Comparison of ENCODE assay signal across 10 cellular contexts in the genomic region with DNA sequence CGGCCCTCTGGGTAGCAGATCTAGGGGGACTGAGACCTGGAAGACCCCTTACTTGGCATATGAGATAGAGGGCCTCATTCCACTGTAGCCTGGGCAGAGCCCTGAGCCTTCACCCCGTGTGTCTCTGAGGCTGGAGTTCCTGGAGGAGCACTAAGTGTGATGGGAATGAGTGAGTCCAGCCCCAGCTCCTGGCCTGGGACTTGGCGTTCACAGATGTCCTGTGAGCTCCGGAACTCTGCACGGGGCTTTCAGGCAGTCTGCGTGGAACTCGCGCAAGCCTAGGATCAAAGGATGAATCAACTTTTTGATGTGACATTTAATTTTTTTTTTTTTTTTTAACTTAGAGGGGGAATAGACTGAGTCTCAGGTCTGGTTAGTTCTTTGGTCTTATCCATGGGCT. TPM values are rescaled to one million over a fixed set of nuclear protein-coding genes. Genes with fewer than 3 reads are reported as not detected.
DNase-seq lines count a peak whose midpoint lies in the region; ATAC-seq and TF ChIP-seq lines count a peak whose summit lies in the region.
"Had no signal": no experiment of that assay in that cellular context is flagged by ENCODE, and none has a peak within 500 bp of the region (broad histone marks: within the 10 kb centered on the region; RNA-seq: fewer than 3 reads in every experiment).

No MANE protein-coding gene starts in this region.

- H3K36me3 ChIP-seq in neural progenitor cell (no peaks in the 10 kb centered on the region), WERI-Rb-1 (no peaks in the 10 kb centered on the region)

- H3K4me1 ChIP-seq in neural progenitor cell, result peaks cover 17% of the 10 kb centered on the region

- DNase-seq in CD14-positive monocyte (ENCODE audit: low spot score) (no peak), neural progenitor cell (ENCODE audit: low spot score) (no peak), WERI-Rb-1 (no peak), NCI-H446 (lab: John Stamatoyannopoulos, UW) (no peak)
- peak; percentile 40 for DNase-seq in effector CD8-positive, alpha-beta T cell (lab: John Stamatoyannopoulos, UW)
- no peak for DNase-seq in stimulated activated naive B cell treated with anti-CD40 and anti-IgM and Interleukin-4, amounts not matched to agents 10 μg/mL and 1 μg/mL and 100 μg/mL, for 72 hours
- no peak for DNase-seq in NK-92 treated with Interleukin-12 subunit alpha and Interleukin-12 subunit beta, amount 100 ng/mL, for 24 hours (lab: John Stamatoyannopoulos, UW)
- DNase-seq: hippocampal formation, NCI-H526 treated with DMSO at 0.1 percent for 48 hours had no signal

- H3K27ac Mint-ChIP-seq in CD14-positive monocyte, result no peak overlapping the region
- peak overlapping the region in 1 of 3 donors; percentile 51 for H3K27ac Mint-ChIP-seq in IgD-negative memory B cell
- peak overlapping the region; percentile 57 for H3K27ac Mint-ChIP-seq in neural progenitor cell
- no peak overlapping the region for H3K27ac Mint-ChIP-seq in stimulated activated naive B cell treated with anti-CD40 and anti-IgM and Interleukin-4, amounts not matched to agents 10 μg/mL and 1 μg/mL and 100 μg/mL, for 72 hours

- H3K9me3 Mint-ChIP-seq in CD14-positive monocyte (peaks cover 0 to 7% (median 0%) of the 10 kb centered on the region in 7 donors), IgD-negative memory B cell (no peaks in the 10 kb centered on the region), neural progenitor cell (no peaks in the 10 kb centered on the region)
- H3K9me3 Mint-ChIP-seq in stimulated activated naive B cell treated with anti-CD40 and anti-IgM and Interleukin-4, amounts not matched to agents 10 μg/mL and 1 μg/mL and 100 μg/mL, for 72 hours, result no peaks in the 10 kb centered on the region

- peaks cover 12% of the 10 kb centered on the region for H3F3A ChIP-seq in neural progenitor cell (ENCODE audit: low read depth)

- H3K27ac ChIP-seq in neural progenitor cell (no peak overlapping the region), WERI-Rb-1 (no peak overlapping the region)

- H3K79me2 ChIP-seq in neural progenitor cell (ENCODE audit: low read depth), result no peaks in the 10 kb centered on the region

- H3K4me2 ChIP-seq in neural progenitor cell, result peak overlapping the region; percentile 84

- intact Hi-C loops in CD14-positive monocyte (cut with micrococcal nuclease), result loop anchor here in 1 of 2 donors (5.0 kb wide), 1 partner anchor 112 kb away; no protein-coding TSS in a partner anchor

- H3K9me3 ChIP-seq in neural progenitor cell (ENCODE audit: low read depth), result no peaks in the 10 kb centered on the region
- no peaks in the 10 kb centered on the region for H3K9me3 ChIP-seq in WERI-Rb-1 (ENCODE audit: severe bottlenecking)

- peaks cover 18% of the 10 kb centered on the region for H4K20me1 ChIP-seq in neural progenitor cell (ENCODE audit: low read depth)

- H3K4me1 Mint-ChIP-seq in CD14-positive monocyte (peaks cover 4% of the 10 kb centered on the region), IgD-negative memory B cell (peaks cover 0 to 5% (median 2%) of the 10 kb centered on the region in 3 donors), neural progenitor cell (peaks cover 53% of the 10 kb centered on the region)
- peaks cover 7 to 27% of the 10 kb centered on the region in 2 donors for H3K4me1 Mint-ChIP-seq in stimulated activated naive B cell treated with anti-CD40 and anti-IgM and Interleukin-4, amounts not matched to agents 10 μg/mL and 1 μg/mL and 100 μg/mL, for 72 hours

- H2AFZ ChIP-seq in neural progenitor cell (replicated peaks), result no peak overlapping the region

- peaks cover 50 to 74% (median 53%) of the 10 kb centered on the region in 3 donors for H3K27me3 Mint-ChIP-seq in CD14-positive monocyte (ENCODE audit: low read depth in 3 of 3)
- peaks cover 5% of the 10 kb centered on the region for H3K27me3 Mint-ChIP-seq in IgD-negative memory B cell
- peaks cover 2% of the 10 kb centered on the region for H3K27me3 Mint-ChIP-seq in neural progenitor cell (ENCODE audit: insufficient read depth, low read depth)
- H3K27me3 Mint-ChIP-seq in stimulated activated naive B cell treated with anti-CD40 and anti-IgM and Interleukin-4, amounts not matched to agents 10 μg/mL and 1 μg/mL and 100 μg/mL, for 72 hours, result peaks cover 27 to 48% of the 10 kb centered on the region in 2 donors

- TF ChIP-seq CTCF in CD14-positive monocyte (IDR thresholded peaks at IDR 0.05), result no peak
- no peak for TF ChIP-seq CTCF in neural progenitor cell (IDR thresholded peaks at IDR 0.05)
- no peak for TF ChIP-seq CTCF in WERI-Rb-1 (IDR thresholded peaks at IDR 0.05; ENCODE audit: low read depth, low read length)

- H3K4me3 ChIP-seq in neural progenitor cell (no peak overlapping the region), WERI-Rb-1 (ENCODE audit: low read depth, low read length) (no peak overlapping the region)

- peak overlapping the region; percentile 11 to 31 for H3K4me3 Mint-ChIP-seq in CD14-positive monocyte
- peak overlapping the region in 3 of 4 donors; percentile 49 to 84 (median 79) for H3K4me3 Mint-ChIP-seq in IgD-negative memory B cell
- peak overlapping the region; percentile 89 for H3K4me3 Mint-ChIP-seq in neural progenitor cell
- no peak overlapping the region for H3K4me3 Mint-ChIP-seq in stimulated activated naive B cell treated with anti-CD40 and anti-IgM and Interleukin-4, amounts not matched to agents 10 μg/mL and 1 μg/mL and 100 μg/mL, for 72 hours

- H3K27me3 ChIP-seq in neural progenitor cell (peaks cover 55% of the 10 kb centered on the region), WERI-Rb-1 (ENCODE audit: insufficient read depth, low read depth, severe bottlenecking) (no peaks in the 10 kb centered on the region)

- peaks cover 0 to 2% of the 10 kb centered on the region in 2 donors for H3K36me3 Mint-ChIP-seq in CD14-positive monocyte
- peaks cover 3% of the 10 kb centered on the region for H3K36me3 Mint-ChIP-seq in IgD-negative memory B cell
- H3K36me3 Mint-ChIP-seq in neural progenitor cell, result peaks cover 29% of the 10 kb centered on the region
- peaks cover 0 to 2% of the 10 kb centered on the region in 2 donors for H3K36me3 Mint-ChIP-seq in stimulated activated naive B cell treated with anti-CD40 and anti-IgM and Interleukin-4, amounts not matched to agents 10 μg/mL and 1 μg/mL and 100 μg/mL, for 72 hours

- H3K9ac ChIP-seq in neural progenitor cell, result no peak overlapping the region

- no peak for ATAC-seq in stimulated activated naive B cell treated with anti-CD40 and anti-IgM and Interleukin-4, amounts not matched to agents 10 μg/mL and 1 μg/mL and 100 μg/mL, for 72 hours (replicated peaks)

RNA-seq across cellular contexts. Expression of gene NKD1, which starts 1.8 kb away (rescaled TPM):
- polyA plus RNA-seq in CD14-positive monocyte (not detected), IgD-negative memory B cell (not detected)
- total RNA-seq in neural progenitor cell (ENCODE audit: low replicate concordance), result 3.3 and 5.3 TPM in 2 replicates

Comparison
In these comparisons a context has a peak if more than half of its experiments do, and no peak if none do; other contexts are left out.
1. H3K4me3 Mint-ChIP-seq: peak in CD14-positive monocyte (2 of 2), IgD-negative memory B cell (3 of 4) and neural progenitor cell (single experiment); none in stimulated activated naive B cell treated with anti-CD40 and anti-IgM and Interleukin-4, amounts not matched to agents 10 μg/mL and 1 μg/mL and 100 μg/mL, for 72 hours (0 of 2).